9 cellular contexts compared by ENCODE assay signal in the genomic region with DNA sequence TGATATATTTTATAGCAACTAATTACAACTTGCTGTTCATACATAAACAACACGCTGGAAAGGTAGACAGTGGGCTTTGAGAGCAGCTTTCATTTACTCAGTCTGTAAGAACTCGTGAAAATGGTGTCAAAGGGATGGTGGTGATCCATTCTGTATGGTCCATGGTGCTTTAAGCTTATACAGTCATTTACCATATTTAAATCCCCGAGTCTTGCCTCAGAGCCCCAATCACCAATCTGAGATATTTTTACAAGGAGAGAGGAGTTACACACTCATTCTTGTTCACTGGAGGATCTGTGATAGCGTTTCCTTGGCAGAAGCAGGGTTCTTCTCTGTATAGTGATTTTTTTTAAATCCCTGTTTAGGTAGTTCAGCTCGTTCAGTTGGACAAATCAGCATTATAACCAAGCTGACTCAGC.
A peak's percentile ranks its signal among the peaks of the same experiment; 100 is the strongest.
DNase-seq lines count a peak whose midpoint lies in the region; ATAC-seq and TF ChIP-seq lines count a peak whose summit lies in the region.
"Had no signal": no experiment of that assay in that cellular context is flagged by ENCODE, and none has a peak within 500 bp of the region (broad histone marks: within the 10 kb centered on the region; RNA-seq: fewer than 3 reads in every experiment).

No MANE protein-coding gene starts in this region.

- H3K4me3 ChIP-seq in adrenal gland (peak overlapping the region in 1 of 4 donors; percentile 34), gastroesophageal sphincter (peak overlapping the region; percentile 19 to 42), gastrocnemius medialis (peak overlapping the region; percentile 51 to 60 (median 56)), Peyer's patch (no peak overlapping the region), mucosa of descending colon (no peak overlapping the region)

- no peak overlapping the region for H3K27ac Mint-ChIP-seq in activated T-helper 17 cell treated with anti-CD3 and anti-CD28 coated beads, Interleukin-2, amount 50 U/mL, for 72 hours

- intact Hi-C loops in adrenal gland (cut with DNase I), result no loop called here
- intact Hi-C loops in gastrocnemius medialis (cut with DNase I; ENCODE audit: low total_unique reads), result loop anchor here (5.0 to 10.0 kb wide), 3 partner anchors 163 to 692 kb away; no protein-coding TSS in a partner anchor
- intact Hi-C loops in mucosa of descending colon (cut with DNase I, micrococcal nuclease), result no loop called here

- H3K36me3 ChIP-seq in adrenal gland (replicated peaks in 1 of 2), result no peaks in the 10 kb centered on the region
- H3K36me3 ChIP-seq in gastroesophageal sphincter, result no peaks in the 10 kb centered on the region
- H3K36me3 ChIP-seq in gastrocnemius medialis, result no peaks in the 10 kb centered on the region
- no peaks in the 10 kb centered on the region for H3K36me3 ChIP-seq in Peyer's patch
- H3K36me3 ChIP-seq in mucosa of descending colon (ENCODE audit: low read depth), result no peaks in the 10 kb centered on the region

- H3K4me1 Mint-ChIP-seq in activated T-helper 17 cell treated with anti-CD3 and anti-CD28 coated beads, Interleukin-2, amount 50 U/mL, for 72 hours, result no peaks in the 10 kb centered on the region

- TF ChIP-seq POLR2A in adrenal gland (IDR thresholded peaks at IDR 0.05) (no peak), gastroesophageal sphincter (IDR thresholded peaks at IDR 0.05) (no peak), gastrocnemius medialis (IDR thresholded peaks at IDR 0.05) (no peak), Peyer's patch (IDR thresholded peaks at IDR 0.05) (no peak)

- in situ Hi-C loops in gastrocnemius medialis (cut with MboI; ENCODE audit: low sequenced_read_pairs in 4 of 4), result loop anchor here in 1 of 4 donors (10.0 kb wide), 3 partner anchors 110 to 230 kb away; no protein-coding TSS in a partner anchor

- no peaks in the 10 kb centered on the region for H3K9me3 Mint-ChIP-seq in activated T-helper 17 cell treated with anti-CD3 and anti-CD28 coated beads, Interleukin-2, amount 50 U/mL, for 72 hours

- 47 to 61% (median 52%) methylated on average over 5 of the region's 5 CpGs for WGBS in adrenal gland, 4 donors
- WGBS in gastroesophageal sphincter (ENCODE audit: low coverage in 1 of 2), 2 donors, result 20 to 21% methylated on average over 5 of the region's 5 CpGs

- peak; percentile 13 for DNase-seq in H4 (ENCODE audit: low spot score)
- DNase-seq in adrenal gland, result no peak
- DNase-seq in gastrocnemius medialis, result no peak
- no peak for DNase-seq in Peyer's patch
- DNase-seq in mucosa of descending colon, result no peak
- DNase-seq: activated CD8-positive, alpha-beta memory T cell treated with anti-CD3 and anti-CD28 coated beads, Interleukin-2, amount 50 U/mL, for 4 hours had no signal

- H3K27ac ChIP-seq in adrenal gland (peak overlapping the region in 4 of 5 donors; percentile 14 to 82 (median 38)), gastroesophageal sphincter (peak overlapping the region; percentile 47 to 67 (median 58)), gastrocnemius medialis (peak overlapping the region; percentile 86 to 91 (median 90)), Peyer's patch (no peak overlapping the region)

- no peak overlapping the region for H3K4me3 Mint-ChIP-seq in activated T-helper 17 cell treated with anti-CD3 and anti-CD28 coated beads, Interleukin-2, amount 50 U/mL, for 72 hours

- no peak for TF ChIP-seq EP300 in gastroesophageal sphincter (IDR thresholded peaks at IDR 0.05)

- no peaks in the 10 kb centered on the region for H3K36me3 Mint-ChIP-seq in activated T-helper 17 cell treated with anti-CD3 and anti-CD28 coated beads, Interleukin-2, amount 50 U/mL, for 72 hours (ENCODE audit: low read depth)

- ATAC-seq in gastroesophageal sphincter (peak; percentile 24), gastrocnemius medialis (peak; percentile 28 to 48), GM19397 (IDR thresholded peaks at IDR 0.05; ENCODE audit: unreplicated experiment) (no peak), mucosa of descending colon (no peak)
- ATAC-seq in activated T-helper 17 cell treated with anti-CD3 and anti-CD28 coated beads, Interleukin-2, amount 50 U/mL, for 72 hours (replicated peaks), result no peak

- no peaks in the 10 kb centered on the region for H3K27me3 ChIP-seq in adrenal gland
- no peaks in the 10 kb centered on the region for H3K27me3 ChIP-seq in gastroesophageal sphincter
- no peaks in the 10 kb centered on the region for H3K27me3 ChIP-seq in gastrocnemius medialis
- H3K27me3 ChIP-seq in Peyer's patch, result no peaks in the 10 kb centered on the region

- peaks cover 19 to 39% of the 10 kb centered on the region in 2 donors for H3K4me1 ChIP-seq in adrenal gland (replicated peaks in 1 of 2)
- peaks cover 0 to 7% (median 0%) of the 10 kb centered on the region in 3 donors for H3K4me1 ChIP-seq in gastroesophageal sphincter
- peaks cover 19 to 35% of the 10 kb centered on the region in 2 donors for H3K4me1 ChIP-seq in gastrocnemius medialis
- no peaks in the 10 kb centered on the region for H3K4me1 ChIP-seq in Peyer's patch
- peaks cover 3% of the 10 kb centered on the region for H3K4me1 ChIP-seq in mucosa of descending colon (ENCODE audit: low read depth)

- no peak for TF ChIP-seq CTCF in adrenal gland (IDR thresholded peaks at IDR 0.05)
- no peak for TF ChIP-seq CTCF in gastroesophageal sphincter (IDR thresholded peaks at IDR 0.05)
- TF ChIP-seq CTCF in gastrocnemius medialis (IDR thresholded peaks at IDR 0.05 in 4 of 5, conservative IDR thresholded peaks at IDR 0.05 in 1 of 5), result no peak
- TF ChIP-seq CTCF in Peyer's patch (IDR thresholded peaks at IDR 0.05), result no peak
- no peak for TF ChIP-seq CTCF in mucosa of descending colon (IDR thresholded peaks at IDR 0.05)

- H3K27me3 Mint-ChIP-seq in activated T-helper 17 cell treated with anti-CD3 and anti-CD28 coated beads, Interleukin-2, amount 50 U/mL, for 72 hours, result no peaks in the 10 kb centered on the region

- H3K9me3 ChIP-seq in adrenal gland (replicated peaks in 1 of 3), result no peaks in the 10 kb centered on the region
- H3K9me3 ChIP-seq in gastroesophageal sphincter, result no peaks in the 10 kb centered on the region
- H3K9me3 ChIP-seq in gastrocnemius medialis, result no peaks in the 10 kb centered on the region
- no peaks in the 10 kb centered on the region for H3K9me3 ChIP-seq in Peyer's patch
- H3K9me3 ChIP-seq in mucosa of descending colon, result no peaks in the 10 kb centered on the region

Comparison
In these comparisons a context has a peak if more than half of its experiments do, and no peak if none do; other contexts are left out.
1. H3K27ac ChIP-seq: peak in adrenal gland (4 of 5), gastroesophageal sphincter (4 of 4) and gastrocnemius medialis (4 of 4); none in Peyer's patch (0 of 4).
2. H3K4me3 ChIP-seq: peak in gastroesophageal sphincter (2 of 2) and gastrocnemius medialis (4 of 4); none in Peyer's patch (0 of 4) and mucosa of descending colon (single experiment).
3. ATAC-seq: peak in gastroesophageal sphincter (single experiment) and gastrocnemius medialis (2 of 2); none in GM19397 (single experiment), activated T-helper 17 cell treated with anti-CD3 and anti-CD28 coated beads, Interleukin-2, amount 50 U/mL, for 72 hours (single experiment) and mucosa of descending colon (single experiment).